ENCODE assay signal across 8 cellular contexts in genomic region chr9:131762356-131762932, GRCh38. TPM values are rescaled to one million over a fixed set of nuclear protein-coding genes. Genes with fewer than 3 reads are reported as not detected.
DNase-seq lines count a peak whose midpoint lies in the region; ATAC-seq, FAIRE-seq and TF ChIP-seq lines count a peak whose summit lies in the region.

No MANE protein-coding gene starts in this region.

- dilution Hi-C loops in mammary epithelial cell (cut with HindIII; ENCODE audit: low sequenced_read_pairs) (no loop called here), keratinocyte (cut with MboI; ENCODE audit: extremely low pct_ligation_motif_present, low sequenced_read_pairs) (no loop called here)

- peak overlapping the region; percentile 31 for H3K4me2 ChIP-seq in mammary epithelial cell (ENCODE audit: insufficient read depth, low read depth, low read length)
- no peak overlapping the region for H3K4me2 ChIP-seq in keratinocyte (ENCODE audit: control insufficient read depth, extremely low read depth, insufficient read depth, low read depth, low read length)

- H2AFZ ChIP-seq in mammary epithelial cell (ENCODE audit: low read depth, low read length) = peak overlapping the region; percentile 46
- no peak overlapping the region for H2AFZ ChIP-seq in keratinocyte (ENCODE audit: control insufficient read depth, low read length)

- no peak overlapping the region for H3K27ac ChIP-seq in A673 (ENCODE audit: low read depth, low read length, poor library complexity, severe bottlenecking)
- H3K27ac ChIP-seq in mammary epithelial cell (ENCODE audit: insufficient read depth, low read depth, low read length) = no peak overlapping the region
- H3K27ac ChIP-seq in keratinocyte (ENCODE audit: control insufficient read depth, insufficient read depth, low read length) = no peak overlapping the region

- POLR2A ChIA-PET in A673 (lab: Charles Lee; ENCODE audit: low non-redundant PET) = no interaction called here

- FAIRE-seq in keratinocyte (lab: Jason Lieb, UNC) = no peak

- in situ Hi-C loops in mammary epithelial cell (cut with MboI; ENCODE audit: low sequenced_read_pairs in 2 of 2) = loop anchor here in 1 of 2 donors (5.0 kb wide), 1 partner anchor 490 kb away; no protein-coding TSS in a partner anchor

- TF ChIP-seq CTCF in A673 (conservative IDR thresholded peaks at IDR 0.05; ENCODE audit: low read depth, low read length) (peak; percentile 91), mammary epithelial cell (conservative IDR thresholded peaks at IDR 0.05 in 1 of 2, IDR thresholded peaks at IDR 0.05 in 1 of 2; ENCODE audit: extremely low read depth in 1 of 2, insufficient read depth in 1 of 2, low read depth in 1 of 2, low read length in 2 of 2) (peak; percentile 46 to 80), keratinocyte (optimal IDR thresholded peaks at IDR 0.05 in 1 of 3, IDR thresholded peaks at IDR 0.05 in 1 of 3, conservative IDR thresholded peaks at IDR 0.05 in 1 of 3; ENCODE audit: extremely low read depth in 1 of 3, insufficient read depth in 2 of 3, low read length in 3 of 3) (peak; percentile 56 to 91 (median 89))

- no peak overlapping the region for H3K4me3 ChIP-seq in A673 (ENCODE audit: low read depth, low read length, poor library complexity, severe bottlenecking)
- H3K4me3 ChIP-seq in mammary epithelial cell (replicated peaks in 1 of 3; ENCODE audit: insufficient read depth in 1 of 3, low read depth in 2 of 3, low read length in 3 of 3) = no peak overlapping the region
- no peak overlapping the region for H3K4me3 ChIP-seq in keratinocyte (ENCODE audit: control insufficient read depth in 2 of 3, extremely low read depth in 1 of 3, insufficient read depth in 2 of 3, low read depth in 1 of 3, low read length in 3 of 3)

- H3K27me3 ChIP-seq in A673 (replicated peaks; ENCODE audit: insufficient read depth, low read depth, low read length, poor library complexity) (peaks cover 35% of the 10 kb centered on the region), mammary epithelial cell (ENCODE audit: insufficient read depth, low read length) (no peaks in the 10 kb centered on the region), keratinocyte (ENCODE audit: control insufficient read depth, extremely low read depth, insufficient read depth, low read length) (peaks cover 4% of the 10 kb centered on the region)

- H3K4me1 ChIP-seq in A673 (ENCODE audit: insufficient read depth, low read length, poor library complexity, severe bottlenecking) (no peaks in the 10 kb centered on the region), mammary epithelial cell (ENCODE audit: insufficient read depth, low read length) (peaks cover 2% of the 10 kb centered on the region), keratinocyte (ENCODE audit: control insufficient read depth, extremely low read depth, insufficient read depth, low read length) (no peaks in the 10 kb centered on the region)

- BruUV-seq in A673 (replicated peaks; lab: Mats Ljungman, UMichigan) (no TSS peak), mammary epithelial cell (replicated peaks; lab: Mats Ljungman, UMichigan) (no TSS peak)

- H3K79me2 ChIP-seq in mammary epithelial cell (ENCODE audit: insufficient read depth, low read length) (no peaks in the 10 kb centered on the region), keratinocyte (ENCODE audit: control insufficient read depth, insufficient read depth, low read length) (no peaks in the 10 kb centered on the region)

- WGBS in mammary epithelial cell (ENCODE audit: low coverage, missing lambda C conversion rate) = 45% methylated on average over 9 of the region's 38 CpGs

- ATAC-seq in GM18867 (IDR thresholded peaks at IDR 0.05; ENCODE audit: unreplicated experiment) (peak; percentile 56), HG02588 (IDR thresholded peaks at IDR 0.05; ENCODE audit: unreplicated experiment) (no peak)

- CTCF ChIA-PET in A673 (lab: Charles Lee) (interaction anchor here (1.0 kb wide), 2 partner anchors 407 to 474 kb away, joined by 3 read pairs; no protein-coding TSS in a partner anchor), mammary epithelial cell (lab: Charles Lee; ENCODE audit: low non-redundant PET) (no interaction called here)

- H3K9me1 ChIP-seq in keratinocyte (ENCODE audit: control insufficient read depth, extremely low read depth, insufficient read depth, low read length) = no peaks in the 10 kb centered on the region

- H3K36me3 ChIP-seq in A673 (ENCODE audit: insufficient read depth, low read length, poor library complexity, severe bottlenecking) (no peaks in the 10 kb centered on the region), mammary epithelial cell (ENCODE audit: insufficient read depth, low read length) (no peaks in the 10 kb centered on the region), keratinocyte (ENCODE audit: control insufficient read depth in 2 of 2, extremely low read depth in 1 of 2, insufficient read depth in 2 of 2, low read length in 2 of 2) (no peaks in the 10 kb centered on the region)

- no peaks in the 10 kb centered on the region for H3K9me3 ChIP-seq in A673 (ENCODE audit: low read depth, low read length, poor library complexity, severe bottlenecking)
- no peaks in the 10 kb centered on the region for H3K9me3 ChIP-seq in mammary epithelial cell (replicated peaks; ENCODE audit: insufficient read depth, low read length)
- H3K9me3 ChIP-seq in keratinocyte (ENCODE audit: control insufficient read depth, low read depth, low read length) = no peaks in the 10 kb centered on the region

- peak; percentile 73 for DNase-seq in A673 (ENCODE audit: low spot score)
- DNase-seq in NCI-H2171 (lab: John Stamatoyannopoulos, UW) = peak; percentile 89
- DNase-seq in activated CD4-positive, CD25-positive, alpha-beta regulatory T cell (lab: John Stamatoyannopoulos, UW) = peak; percentile 56 to 72 (median 64)
- DNase-seq in mammary epithelial cell = no peak
- DNase-seq in keratinocyte (ENCODE audit: low read depth, low spot score) = no peak
- peak; percentile 72 for DNase-seq in stimulated activated CD4-positive, alpha-beta T cell treated with anti-CD3 and anti-CD28 coated beads, Interleukin-1b, Interleukin-23, amount 100 ng/mL, for 48 hours

- intact Hi-C loops in A673 (cut with micrococcal nuclease; ENCODE audit: unreplicated experiment) (loop anchor here (2.0 to 5.0 kb wide), 3 partner anchors 405 to 506 kb away; no protein-coding TSS in a partner anchor), mammary epithelial cell (cut with micrococcal nuclease) (loop anchor here (1.0 to 5.0 kb wide), 5 partner anchors 192 to 812 kb away; partner anchors contain the start of gene NTNG2)

- H3K9ac ChIP-seq in mammary epithelial cell (ENCODE audit: insufficient read depth, low read length) = no peak overlapping the region
- no peak overlapping the region for H3K9ac ChIP-seq in keratinocyte (ENCODE audit: control insufficient read depth, extremely low read depth, insufficient read depth, low read length)

- no peaks in the 10 kb centered on the region for H4K20me1 ChIP-seq in mammary epithelial cell (ENCODE audit: insufficient read depth, low read length)
- H4K20me1 ChIP-seq in keratinocyte (ENCODE audit: control insufficient read depth, extremely low read depth, insufficient read depth, low read length) = no peaks in the 10 kb centered on the region

RNA-seq across cellular contexts. Expression of gene RAPGEF1, which starts 22.6 kb away (rescaled TPM):
- total RNA-seq in A673 (2021) (56.4 and 61.5 TPM in 2 replicates), mammary epithelial cell (10 to 100 TPM; 41.7 to 51.3 TPM)
- polyA plus RNA-seq in mammary epithelial cell (22.8 TPM), keratinocyte (18.5 to 30.1 TPM (median 19.2 TPM) in 3 replicates)
- polyA minus RNA-seq in mammary epithelial cell (29.1 TPM), keratinocyte (22.0 to 50.7 TPM (median 27.9 TPM) in 3 replicates)
- 12.1 TPM for polyA plus RNA-seq in keratinocyte (2011; ENCODE audit: low read depth)
- polyA plus RNA-seq in keratinocyte (2011; cell fraction: cytosol; rRNA removed) = 19.0 and 25.8 TPM in 2 replicates
- 29.1 and 30.6 TPM in 2 replicates for polyA plus RNA-seq in keratinocyte (2011; cell fraction: nucleus; rRNA removed)
- polyA plus RNA-seq in keratinocyte (2012; ENCODE audit: low replicate concordance) = 13.3 and 28.0 TPM in 2 replicates
- 21.5 TPM for polyA minus RNA-seq in keratinocyte (2011; cell fraction: cytosol; rRNA and poly(A)+ RNA removed)
- 16.7 and 26.4 TPM in 2 replicates for polyA minus RNA-seq in keratinocyte (2011; cell fraction: nucleus; rRNA and poly(A)+ RNA removed)

Comparison
In these comparisons a context has a peak if more than half of its experiments do, and no peak if none do; other contexts are left out.
1. DNase-seq: peak in A673 (single experiment), NCI-H2171 (single experiment), activated CD4-positive, CD25-positive, alpha-beta regulatory T cell (4 of 4) and stimulated activated CD4-positive, alpha-beta T cell treated with anti-CD3 and anti-CD28 coated beads, Interleukin-1b, Interleukin-23, amount 100 ng/mL, for 48 hours (single experiment); none in mammary epithelial cell (single experiment) and keratinocyte (single experiment).
2. Peak in every context shown above with its lines, with median percentiles within 50 percentile points of each other: CTCF ChIP-seq.